8 cellular contexts compared by ENCODE assay signal in the genomic region with DNA sequence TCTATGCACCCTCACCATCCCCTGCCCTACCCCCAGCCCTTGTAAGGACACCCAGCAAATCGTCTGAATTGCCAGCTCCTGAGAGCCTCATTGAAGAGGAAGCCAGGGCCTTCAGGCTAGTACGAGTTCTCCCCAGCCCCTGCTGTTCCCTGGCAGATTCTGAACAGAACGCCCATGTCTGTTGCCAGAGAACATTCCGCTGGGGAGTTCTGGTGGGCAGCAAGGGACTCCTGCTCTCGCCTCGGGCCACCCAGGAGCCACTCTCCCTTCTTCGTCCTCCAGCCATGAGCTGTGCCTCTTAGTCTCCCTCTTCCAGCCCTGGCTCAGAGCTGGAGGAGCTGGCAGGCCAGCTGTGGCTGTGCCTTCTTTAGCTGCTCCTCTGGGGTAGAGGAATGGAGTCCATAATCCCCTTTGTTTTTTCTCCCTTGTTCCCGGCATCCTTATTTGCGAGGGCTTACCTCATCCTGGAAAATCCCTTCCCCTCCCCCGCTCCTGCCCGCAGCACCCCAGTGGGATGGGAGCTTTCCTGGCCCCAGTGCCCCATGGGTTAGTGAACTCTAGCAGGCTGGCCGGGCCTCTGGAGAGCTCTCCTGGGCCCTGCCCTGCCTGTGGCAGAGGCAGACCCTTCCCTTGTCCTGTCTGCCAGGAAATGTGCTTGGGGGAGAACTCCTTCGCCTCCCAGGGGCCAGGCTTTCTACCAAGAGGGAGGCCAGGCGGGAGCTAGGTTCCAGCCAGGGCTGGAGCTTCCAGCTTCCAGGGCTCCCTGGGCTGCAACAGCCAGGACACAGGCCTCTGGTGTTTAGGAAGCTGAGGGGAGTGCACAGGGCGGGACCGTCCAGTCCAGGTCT. TPM values are rescaled to one million over a fixed set of nuclear protein-coding genes. Genes with fewer than 3 reads are reported as not detected.
DNase-seq lines count a peak whose midpoint lies in the region; ATAC-seq and TF ChIP-seq lines count a peak whose summit lies in the region.

No MANE protein-coding gene starts in this region.

- peak overlapping the region; percentile 90 for H3K27ac ChIP-seq in SJCRH30

- H3K36me3 ChIP-seq in BE2C = no peaks in the 10 kb centered on the region
- no peaks in the 10 kb centered on the region for H3K36me3 ChIP-seq in SJCRH30

- H3K4me1 ChIP-seq in BE2C (peaks cover 74% of the 10 kb centered on the region), SJCRH30 (peaks cover 60% of the 10 kb centered on the region)

- H3K4me3 ChIP-seq in BE2C (ENCODE audit: low read depth, low read length) = no peak overlapping the region; the same call in 1 of the 2 replicates
- peak overlapping the region; percentile 19 for H3K4me3 ChIP-seq in SJCRH30
- no peak overlapping the region for H3K4me3 ChIP-seq in fibroblast of pulmonary artery (replicated peaks; ENCODE audit: low read depth, low read length)

- TF ChIP-seq CTCF in BE2C (IDR thresholded peaks at IDR 0.05; ENCODE audit: low read depth, low read length) (no peak), fibroblast of pulmonary artery (IDR thresholded peaks at IDR 0.05; ENCODE audit: low read length, missing control alignments) (no peak)

- no peak for ATAC-seq in GM18870 (IDR thresholded peaks at IDR 0.05; ENCODE audit: unreplicated experiment)

- H3K27me3 ChIP-seq in BE2C (no peaks in the 10 kb centered on the region), SJCRH30 (no peaks in the 10 kb centered on the region)

- no peaks in the 10 kb centered on the region for H3K9me3 ChIP-seq in BE2C
- H3K9me3 ChIP-seq in SJCRH30 (replicated peaks) = no peaks in the 10 kb centered on the region

- DNase-seq in BE2C (peak; percentile 40), SJCRH30 (peak; percentile 93), fibroblast of pulmonary artery (ENCODE audit: low read depth) (peak; percentile 88), nucleus accumbens (lab: John Stamatoyannopoulos, UW) (peak in 40 of 56 donors; percentile 29 to 79 (median 60)), T-helper 9 cell (no peak), HT-29 (ENCODE audit: low spot score) (no peak)
- DNase-seq in NK-92 treated with Interleukin-12 subunit alpha and Interleukin-12 subunit beta, amount 100 ng/mL, for 24 hours (lab: John Stamatoyannopoulos, UW) = no peak

RNA-seq across cellular contexts. Expression of gene TRIM8, which starts 16.6 kb away (rescaled TPM):
- 148 TPM for polyA plus RNA-seq in BE2C (2012; ENCODE audit: insufficient read depth, insufficient read length, low read depth)
- 66.6 and 67.3 TPM in 2 replicates for total RNA-seq in SJCRH30 (2014; rRNA removed; shearing (Covaris generic))
- total RNA-seq in HT-29 (2014; rRNA removed; shearing (Covaris generic)) = 81.2 and 82.3 TPM in 2 replicates

Comparison
In these comparisons a context has a peak if more than half of its experiments do, and no peak if none do; other contexts are left out.
1. DNase-seq: peak in BE2C (single experiment), SJCRH30 (2 of 2), fibroblast of pulmonary artery (single experiment) and nucleus accumbens (40 of 56); none in NK-92 treated with Interleukin-12 subunit alpha and Interleukin-12 subunit beta, amount 100 ng/mL, for 24 hours (single experiment), T-helper 9 cell (single experiment) and HT-29 (single experiment).